13 cellular contexts compared by ENCODE assay signal in genomic region chr11:103619480-103619879, GRCh38.
DNase-seq lines count a peak whose midpoint lies in the region; ATAC-seq and TF ChIP-seq lines count a peak whose summit lies in the region.
"Had no signal": no experiment of that assay in that cellular context is flagged by ENCODE, and none has a peak within 500 bp of the region (broad histone marks: within the 10 kb centered on the region; RNA-seq: fewer than 3 reads in every experiment).

No MANE protein-coding gene starts in this region.

- H3K4me3 Mint-ChIP-seq in T-helper 2 cell treated with Interferon-gamma antibody and Interleukin-4, amounts not matched to agents 5 μg/mL and 100 μg/mL, for 36 hours: no peak overlapping the region
- H3K4me3 Mint-ChIP-seq: activated naive CD8-positive, alpha-beta T cell treated with anti-CD3 and anti-CD28 coated beads, Interleukin-2, amount 10 ng/mL, durations not matched to agents 7 days and 5 days; T-helper 17 cell had no signal

- H2AFZ ChIP-seq in MM.1S (ENCODE audit: low read length): no peak overlapping the region

- H3K27me3 Mint-ChIP-seq in T-helper 2 cell treated with Interferon-gamma antibody and Interleukin-4, amounts not matched to agents 5 μg/mL and 100 μg/mL, for 36 hours (ENCODE audit: low read depth): no peaks in the 10 kb centered on the region
- H3K27me3 Mint-ChIP-seq: IgD-negative memory B cell had no signal

- H3K36me3 Mint-ChIP-seq in T-helper 2 cell treated with Interferon-gamma antibody and Interleukin-4, amounts not matched to agents 5 μg/mL and 100 μg/mL, for 36 hours (ENCODE audit: low read depth): no peaks in the 10 kb centered on the region
- H3K36me3 Mint-ChIP-seq: activated naive CD8-positive, alpha-beta T cell treated with anti-CD3 and anti-CD28 coated beads, Interleukin-2, amount 10 ng/mL, durations not matched to agents 7 days and 5 days; IgD-negative memory B cell had no signal

- no peaks in the 10 kb centered on the region for H3K9me3 Mint-ChIP-seq in T-helper 2 cell treated with Interferon-gamma antibody and Interleukin-4, amounts not matched to agents 5 μg/mL and 100 μg/mL, for 36 hours
- H3K9me3 Mint-ChIP-seq: activated naive CD8-positive, alpha-beta T cell treated with anti-CD3 and anti-CD28 coated beads, Interleukin-2, amount 10 ng/mL, durations not matched to agents 7 days and 5 days; IgD-negative memory B cell had no signal

- peak; percentile 47 for TF ChIP-seq CTCF in DOHH2 (IDR thresholded peaks at IDR 0.05; ENCODE audit: low read depth, low read length, poor library complexity, severe bottlenecking)
- TF ChIP-seq CTCF in MM.1S (IDR thresholded peaks at IDR 0.05; ENCODE audit: low read length): peak; percentile 23
- TF ChIP-seq CTCF in coronary artery (IDR thresholded peaks at IDR 0.05): no peak

- H3K36me3 ChIP-seq in DOHH2 (ENCODE audit: control insufficient read depth, low read length) (no peaks in the 10 kb centered on the region), MM.1S (replicated peaks; ENCODE audit: insufficient read depth, low read length) (no peaks in the 10 kb centered on the region)
- H3K36me3 ChIP-seq: heart left ventricle had no signal

- DNase-seq in MM.1S (peak; percentile 15), SW480 (ENCODE audit: low spot score) (peak; percentile 32), lung microvascular endothelial cell (ENCODE audit: low read depth in 2 of 2) (peak; percentile 59 to 70), amniotic stem cell (lab: John Stamatoyannopoulos, UW) (no peak), coronary artery (ENCODE audit: low spot score) (no peak)
- no peak for DNase-seq in T-helper 2 cell treated with Interferon-gamma antibody and Interleukin-4, amounts not matched to agents 5 μg/mL and 100 μg/mL, for 36 hours (ENCODE audit: low spot score)
- DNase-seq: activated naive CD8-positive, alpha-beta T cell treated with anti-CD3 and anti-CD28 coated beads, Interleukin-2, amount 10 ng/mL, durations not matched to agents 7 days and 5 days; H7; heart left ventricle; T-helper 17 cell had no signal

- H3K9me3 ChIP-seq in DOHH2 (ENCODE audit: control insufficient read depth, insufficient read depth, low read length): no peaks in the 10 kb centered on the region
- no peaks in the 10 kb centered on the region for H3K9me3 ChIP-seq in MM.1S (replicated peaks; ENCODE audit: insufficient read depth, low read length)
- H3K9me3 ChIP-seq: heart left ventricle had no signal

- no peaks in the 10 kb centered on the region for H3K4me1 Mint-ChIP-seq in T-helper 2 cell treated with Interferon-gamma antibody and Interleukin-4, amounts not matched to agents 5 μg/mL and 100 μg/mL, for 36 hours (ENCODE audit: low read depth)
- H3K4me1 Mint-ChIP-seq: activated naive CD8-positive, alpha-beta T cell treated with anti-CD3 and anti-CD28 coated beads, Interleukin-2, amount 10 ng/mL, durations not matched to agents 7 days and 5 days; T-helper 17 cell had no signal

- H3F3A ChIP-seq in DOHH2 (ENCODE audit: control insufficient read depth, insufficient read depth) (no peaks in the 10 kb centered on the region), MM.1S (ENCODE audit: insufficient read depth, low read length) (no peaks in the 10 kb centered on the region)

- H3K79me2 ChIP-seq in DOHH2 (ENCODE audit: control insufficient read depth, low read length) (no peaks in the 10 kb centered on the region), MM.1S (ENCODE audit: low read length) (no peaks in the 10 kb centered on the region)

- no peaks in the 10 kb centered on the region for H3K4me1 ChIP-seq in DOHH2 (ENCODE audit: control insufficient read depth, low read length)
- no peaks in the 10 kb centered on the region for H3K4me1 ChIP-seq in MM.1S (ENCODE audit: low read length)
- H3K4me1 ChIP-seq: heart left ventricle had no signal

- H3K4me3 ChIP-seq in DOHH2 (ENCODE audit: low read length): no peak overlapping the region
- H3K4me3 ChIP-seq in MM.1S (ENCODE audit: low read length): no peak overlapping the region
- H3K4me3 ChIP-seq in coronary artery: no peak overlapping the region
- H3K4me3 ChIP-seq: heart left ventricle had no signal

- H3K27me3 ChIP-seq in DOHH2 (ENCODE audit: control insufficient read depth, low read length) (no peaks in the 10 kb centered on the region), MM.1S (replicated peaks; ENCODE audit: insufficient read depth, low read length) (no peaks in the 10 kb centered on the region)
- H3K27me3 ChIP-seq: heart left ventricle had no signal

- H3K27ac ChIP-seq in DOHH2 (ENCODE audit: low read depth, low read length) (no peak overlapping the region), MM.1S (ENCODE audit: low read length) (no peak overlapping the region), coronary artery (no peak overlapping the region)
- H3K27ac ChIP-seq: heart left ventricle had no signal

- no peak overlapping the region for H3K9ac ChIP-seq in MM.1S (ENCODE audit: low read length)

- H3K4me2 ChIP-seq in DOHH2 (ENCODE audit: low read length) (no peak overlapping the region), MM.1S (ENCODE audit: low read depth, low read length) (no peak overlapping the region)

- no peak overlapping the region for H3K27ac Mint-ChIP-seq in T-helper 2 cell treated with Interferon-gamma antibody and Interleukin-4, amounts not matched to agents 5 μg/mL and 100 μg/mL, for 36 hours
- H3K27ac Mint-ChIP-seq: activated naive CD8-positive, alpha-beta T cell treated with anti-CD3 and anti-CD28 coated beads, Interleukin-2, amount 10 ng/mL, durations not matched to agents 7 days and 5 days; IgD-negative memory B cell; T-helper 17 cell had no signal

- no peak for ATAC-seq in HG02678 (IDR thresholded peaks at IDR 0.05; ENCODE audit: unreplicated experiment)
- ATAC-seq: T-helper 17 cell had no signal

- H3K9me2 ChIP-seq in DOHH2 (replicated peaks; ENCODE audit: control insufficient read depth, low read length): no peaks in the 10 kb centered on the region
- no peaks in the 10 kb centered on the region for H3K9me2 ChIP-seq in MM.1S (replicated peaks; ENCODE audit: insufficient read depth, low read length)

- H4K20me1 ChIP-seq in DOHH2 (ENCODE audit: control insufficient read depth, insufficient read depth, low read depth, low read length): no peaks in the 10 kb centered on the region
- H4K20me1 ChIP-seq in MM.1S (ENCODE audit: insufficient read depth, low read length): no peaks in the 10 kb centered on the region

Comparison
In these comparisons a context has a peak if more than half of its experiments do, and no peak if none do; other contexts are left out.
1. DNase-seq: peak in MM.1S (single experiment), SW480 (single experiment) and lung microvascular endothelial cell (2 of 2); none in T-helper 2 cell treated with Interferon-gamma antibody and Interleukin-4, amounts not matched to agents 5 μg/mL and 100 μg/mL, for 36 hours (single experiment), amniotic stem cell (single experiment) and coronary artery (single experiment).